8 cellular contexts compared by ENCODE assay signal in genomic region chr2:199979841-199980628, GRCh38. TPM values are rescaled to one million over a fixed set of nuclear protein-coding genes. Genes with fewer than 3 reads are reported as not detected.
A peak's percentile ranks its signal among the peaks of the same experiment; 100 is the strongest.
DNase-seq lines count a peak whose midpoint lies in the region; ATAC-seq and TF ChIP-seq lines count a peak whose summit lies in the region.

No MANE protein-coding gene starts in this region.

- no peaks in the 10 kb centered on the region for H3K36me3 ChIP-seq in esophagus squamous epithelium

- peak; percentile 74 for TF ChIP-seq CTCF in GM12865 (IDR thresholded peaks at IDR 0.05; ENCODE audit: insufficient read depth, low read depth, low read length, missing control alignments)
- peak; percentile 72 to 95 (median 90) for TF ChIP-seq CTCF in esophagus squamous epithelium (IDR thresholded peaks at IDR 0.05)
- TF ChIP-seq CTCF in natural killer cell (IDR thresholded peaks at IDR 0.05), result peak; percentile 84

- H3K9me3 ChIP-seq in esophagus squamous epithelium, result no peaks in the 10 kb centered on the region

- H3K9me3 Mint-ChIP-seq in natural killer cell, result no peaks in the 10 kb centered on the region

- H3K4me1 Mint-ChIP-seq in natural killer cell, result peaks cover 6% of the 10 kb centered on the region in 2 donors

- no peak overlapping the region for H3K4me3 Mint-ChIP-seq in natural killer cell

- peak overlapping the region in 3 of 4 donors; percentile 2 to 25 (median 19) for H3K27ac ChIP-seq in esophagus squamous epithelium

- peaks cover 0 to 37% (median 11%) of the 10 kb centered on the region in 3 donors for H3K4me1 ChIP-seq in esophagus squamous epithelium

- H3K27me3 ChIP-seq in esophagus squamous epithelium, result no peaks in the 10 kb centered on the region

- WGBS in esophagus squamous epithelium, 2 donors, result 17 to 18% methylated on average over 11 to 12 of the region's 12 CpGs

- no peak for TF ChIP-seq POLR2A in esophagus squamous epithelium (IDR thresholded peaks at IDR 0.05)

- H3K27me3 Mint-ChIP-seq in natural killer cell (ENCODE audit: low read depth in 2 of 2), result peaks cover 0 to 4% of the 10 kb centered on the region in 2 donors

- peaks cover 8% of the 10 kb centered on the region for H3K36me3 Mint-ChIP-seq in natural killer cell

- H3K4me3 ChIP-seq in GM12865 (ENCODE audit: low read depth, low read length) (no peak overlapping the region), esophagus squamous epithelium (peak overlapping the region in 3 of 4 donors; percentile 2 to 40 (median 14))

- intact Hi-C loops in esophagus squamous epithelium (cut with DNase I), result loop anchor here (5.0 to 10.0 kb wide), 2 partner anchors 335 to 502 kb away; no protein-coding TSS in a partner anchor
- intact Hi-C loops in natural killer cell (cut with micrococcal nuclease), result loop anchor here (1.0 kb wide), 1 partner anchor 501 kb away; no protein-coding TSS in a partner anchor

- H3K27ac Mint-ChIP-seq in natural killer cell, result no peak overlapping the region

- peak; percentile 27 for ATAC-seq in HG03460 (IDR thresholded peaks at IDR 0.05; ENCODE audit: unreplicated experiment)
- peak; percentile 70 to 80 (median 75) for ATAC-seq in natural killer cell
- ATAC-seq in HG02870 (IDR thresholded peaks at IDR 0.05; ENCODE audit: unreplicated experiment), result no peak

- DNase-seq in GM12865 (ENCODE audit: low read depth) (peak; percentile 81), OCI-M1 (lab: John Stamatoyannopoulos, UW) (peak; percentile 88), activated T-cell treated with anti-CD3 and anti-CD28 coated beads for 24 hours (ENCODE audit: low read depth) (peak; percentile 67), esophagus squamous epithelium (lab: John Stamatoyannopoulos, UW) (peak; percentile 9), natural killer cell (peak; percentile 70)
- peak; percentile 46 to 61 for DNase-seq in stimulated activated CD8-positive, alpha-beta memory T cell treated with anti-CD3 and anti-CD28 coated beads, Interleukin-7, amount 100 ng/mL, for 48 hours (ENCODE audit: extremely low read depth in 1 of 2, low read depth in 1 of 2)

RNA-seq across cellular contexts. Expression of gene MAIP1, which starts 24.7 kb away (rescaled TPM):
- total RNA-seq in esophagus squamous epithelium, result 10 to 100 TPM; 10.4 to 27.4 (median 22.0) TPM
- 10 to 100 TPM; 23.5 to 26.4 (median 23.6) TPM for total RNA-seq in natural killer cell

RNA-seq across cellular contexts. Expression of gene TYW5, which starts 24.7 kb away (rescaled TPM):
- total RNA-seq in esophagus squamous epithelium (1 to 10 TPM; 3.0 to 8.8 (median 5.8) TPM), natural killer cell (10 to 100 TPM; 15.9 to 17.4 (median 16.9) TPM)

Comparison
In these comparisons a context has a peak if more than half of its experiments do, and no peak if none do; other contexts are left out.
1. DNase-seq: peak in every context shown above with its lines; median percentile 88 in OCI-M1; 81 in GM12865; 70 in natural killer cell; 67 in activated T-cell treated with anti-CD3 and anti-CD28 coated beads for 24 hours; 54 in stimulated activated CD8-positive, alpha-beta memory T cell treated with anti-CD3 and anti-CD28 coated beads, Interleukin-7, amount 100 ng/mL, for 48 hours; 9 in esophagus squamous epithelium.